In genomic region chr11:69298778-69299461, GRCh38 we compare ENCODE assay signal across 11 cellular contexts. TPM values are rescaled to one million over a fixed set of nuclear protein-coding genes. Genes with fewer than 3 reads are reported as not detected.
DNase-seq lines count a peak whose midpoint lies in the region; ATAC-seq, FAIRE-seq and TF ChIP-seq lines count a peak whose summit lies in the region.
"Had no signal": no experiment of that assay in that cellular context is flagged by ENCODE, and none has a peak within 500 bp of the region (broad histone marks: within the 10 kb centered on the region; RNA-seq: fewer than 3 reads in every experiment).

No MANE protein-coding gene starts in this region.

- H3K4me3 ChIP-seq in kidney (ENCODE audit: low read length in 2 of 2), result peak overlapping the region in 1 of 2 donors; percentile 19
- peak overlapping the region in 2 of 4 donors; percentile 9 to 39 for H3K4me3 ChIP-seq in upper lobe of left lung
- H3K4me3 ChIP-seq: gastrocnemius medialis had no signal

- DNase-seq in Right ventricle myocardium inferior (ENCODE audit: missing footprints) (peak; percentile 56), left cardiac atrium (no peak), kidney (peak; percentile 75), upper lobe of left lung (no peak), DMS53 treated with DMSO at 0.1 percent for 48 hours (lab: John Stamatoyannopoulos, UW; ENCODE audit: unreplicated experiment) (no peak), NOMO-1 treated with dmso at 0.1 percent for 144 hours (lab: John Stamatoyannopoulos, UW; ENCODE audit: unreplicated experiment) (no peak), DMS153 (lab: John Stamatoyannopoulos, UW) (no peak)
- DNase-seq in activated T-helper 1 cell treated with anti-CD3 and anti-CD28 coated beads, Interleukin-12 subunit alpha, Interleukin-12 subunit beta, Interleukin-2, Interleukin-4 antibody, amounts not matched to agents 30 ng/mL and 10 ng/mL and 1 ng/mL, durations not matched to agents 14 hours and 24 hours and 36 hours (ENCODE audit: low spot score), result no peak
- DNase-seq: activated CD4-positive, alpha-beta T cell treated with anti-CD3 and anti-CD28 coated beads for 48 hours; NCI-H1417 treated with DMSO at 0.1 percent for 48 hours had no signal

- no peak for TF ChIP-seq POLR2A in upper lobe of left lung (IDR thresholded peaks at IDR 0.05)

- TF ChIP-seq CTCF in kidney (IDR thresholded peaks at IDR 0.05; ENCODE audit: borderline replicate concordance, extremely low read depth, insufficient read depth) (no peak), upper lobe of left lung (IDR thresholded peaks at IDR 0.05) (no peak)

- peaks cover 23 to 36% of the 10 kb centered on the region in 2 donors for H3K4me1 ChIP-seq in kidney (ENCODE audit: control insufficient read depth in 1 of 2, insufficient read depth in 1 of 2, low read depth in 1 of 2, low read length in 2 of 2)
- peaks cover 62 to 80% (median 70%) of the 10 kb centered on the region in 4 donors for H3K4me1 ChIP-seq in upper lobe of left lung

- H3K27me3 ChIP-seq in upper lobe of left lung, result no peaks in the 10 kb centered on the region
- H3K27me3 ChIP-seq: gastrocnemius medialis had no signal

- 57 to 70% methylated on average over 11 to 12 of the region's 17 CpGs for WGBS in upper lobe of left lung, 2 donors

- peaks cover 4% of the 10 kb centered on the region for H3K36me3 Mint-ChIP-seq in activated T-helper 1 cell treated with anti-CD3 and anti-CD28 coated beads, Interleukin-12 subunit alpha, Interleukin-12 subunit beta, Interleukin-2, Interleukin-4 antibody, amounts not matched to agents 30 ng/mL and 10 ng/mL and 1 ng/mL, durations not matched to agents 14 hours and 24 hours and 36 hours (ENCODE audit: low read depth)

- H3K9me3 Mint-ChIP-seq in activated T-helper 1 cell treated with anti-CD3 and anti-CD28 coated beads, Interleukin-12 subunit alpha, Interleukin-12 subunit beta, Interleukin-2, Interleukin-4 antibody, amounts not matched to agents 30 ng/mL and 10 ng/mL and 1 ng/mL, durations not matched to agents 14 hours and 24 hours and 36 hours, result peaks cover 3% of the 10 kb centered on the region

- peak overlapping the region; percentile 82 for H3K4me3 Mint-ChIP-seq in activated T-helper 1 cell treated with anti-CD3 and anti-CD28 coated beads, Interleukin-12 subunit alpha, Interleukin-12 subunit beta, Interleukin-2, Interleukin-4 antibody, amounts not matched to agents 30 ng/mL and 10 ng/mL and 1 ng/mL, durations not matched to agents 14 hours and 24 hours and 36 hours

- H3K27ac Mint-ChIP-seq in activated T-helper 1 cell treated with anti-CD3 and anti-CD28 coated beads, Interleukin-12 subunit alpha, Interleukin-12 subunit beta, Interleukin-2, Interleukin-4 antibody, amounts not matched to agents 30 ng/mL and 10 ng/mL and 1 ng/mL, durations not matched to agents 14 hours and 24 hours and 36 hours, result peak overlapping the region; percentile 97

- peaks cover 6% of the 10 kb centered on the region for H3K27me3 Mint-ChIP-seq in activated T-helper 1 cell treated with anti-CD3 and anti-CD28 coated beads, Interleukin-12 subunit alpha, Interleukin-12 subunit beta, Interleukin-2, Interleukin-4 antibody, amounts not matched to agents 30 ng/mL and 10 ng/mL and 1 ng/mL, durations not matched to agents 14 hours and 24 hours and 36 hours (ENCODE audit: insufficient read depth)

- H3K9ac ChIP-seq in kidney (ENCODE audit: low read length in 2 of 2), result no peak overlapping the region

- TF ChIP-seq EP300 in upper lobe of left lung (IDR thresholded peaks at IDR 0.05), result no peak

- no peaks in the 10 kb centered on the region for H3K36me3 ChIP-seq in kidney (ENCODE audit: control insufficient read depth in 1 of 2, insufficient read depth in 2 of 2, low read length in 2 of 2)
- no peaks in the 10 kb centered on the region for H3K36me3 ChIP-seq in upper lobe of left lung
- H3K36me3 ChIP-seq: gastrocnemius medialis had no signal

- peaks cover 64% of the 10 kb centered on the region for H3K4me1 Mint-ChIP-seq in activated T-helper 1 cell treated with anti-CD3 and anti-CD28 coated beads, Interleukin-12 subunit alpha, Interleukin-12 subunit beta, Interleukin-2, Interleukin-4 antibody, amounts not matched to agents 30 ng/mL and 10 ng/mL and 1 ng/mL, durations not matched to agents 14 hours and 24 hours and 36 hours (ENCODE audit: low read depth)

- H3K27ac ChIP-seq in kidney (ENCODE audit: low read depth in 2 of 2, low read length in 2 of 2) (peak overlapping the region; percentile 70 to 72), upper lobe of left lung (peak overlapping the region; percentile 88 to 94 (median 92))

- ATAC-seq in Right ventricle myocardium inferior, result no peak
- ATAC-seq in left cardiac atrium, result no peak
- no peak for ATAC-seq in upper lobe of left lung (ENCODE audit: low FRiP score in 2 of 2)

- FAIRE-seq in kidney (lab: Jason Lieb, UNC), result no peak

- intact Hi-C loops in Right ventricle myocardium inferior (cut with DNase I) (loop anchor here (5.0 to 10.0 kb wide), 2 partner anchors 116 to 143 kb away; no protein-coding TSS in a partner anchor), left cardiac atrium (cut with DNase I) (loop anchor here in 1 of 2 donors (2.0 kb wide), 1 partner anchor 144 kb away; no protein-coding TSS in a partner anchor), kidney (cut with DNase I) (no loop called here)
- intact Hi-C loops in activated T-helper 1 cell treated with anti-CD3 and anti-CD28 coated beads, Interleukin-12 subunit alpha, Interleukin-12 subunit beta, Interleukin-2, Interleukin-4 antibody, amounts not matched to agents 30 ng/mL and 10 ng/mL and 1 ng/mL, durations not matched to agents 14 hours and 24 hours and 36 hours (cut with micrococcal nuclease), result loop anchor here (5.0 kb wide), 1 partner anchor 53 kb away; no protein-coding TSS in a partner anchor

- H3K9me3 ChIP-seq in kidney (ENCODE audit: control insufficient read depth in 1 of 2, low read length in 2 of 2) (no peaks in the 10 kb centered on the region), upper lobe of left lung (no peaks in the 10 kb centered on the region)
- H3K9me3 ChIP-seq: gastrocnemius medialis had no signal

RNA-seq across cellular contexts. Expression of gene MYEOV, which starts 5.0 kb away (rescaled TPM):
- total RNA-seq in Right ventricle myocardium inferior (not detected), left cardiac atrium (1 to 10 TPM in 1 of 2 donors, under 1 TPM in 1; 0.16 to 2.9 TPM), kidney (2.6 TPM), upper lobe of left lung (under 1 TPM in 4 of 6 donors, not detected in 2; 0.30 to 0.98 (median 0.77) TPM)
- 0.93 and 1.9 TPM in 2 replicates for total RNA-seq in activated T-helper 1 cell treated with anti-CD3 and anti-CD28 coated beads, Interleukin-12 subunit alpha, Interleukin-12 subunit beta, Interleukin-2, Interleukin-4 antibody, amounts not matched to agents 30 ng/mL and 10 ng/mL and 1 ng/mL, durations not matched to agents 14 hours and 24 hours and 36 hours
- not detected for polyA plus RNA-seq in kidney (ENCODE audit: insufficient read depth, low read depth, low replicate concordance)

Comparison
In these comparisons a context has a peak if more than half of its experiments do, and no peak if none do; other contexts are left out.
1. DNase-seq: peak in Right ventricle myocardium inferior (single experiment) and kidney (single experiment); none in left cardiac atrium (single experiment), activated T-helper 1 cell treated with anti-CD3 and anti-CD28 coated beads, Interleukin-12 subunit alpha, Interleukin-12 subunit beta, Interleukin-2, Interleukin-4 antibody, amounts not matched to agents 30 ng/mL and 10 ng/mL and 1 ng/mL, durations not matched to agents 14 hours and 24 hours and 36 hours (single experiment), upper lobe of left lung (0 of 2), DMS53 treated with DMSO at 0.1 percent for 48 hours (single experiment), NOMO-1 treated with dmso at 0.1 percent for 144 hours (single experiment) and DMS153 (single experiment).